Comparison of ENCODE assay signal across 12 cellular contexts in genomic region chr2:237324446-237325236, GRCh38.
DNase-seq lines count a peak whose midpoint lies in the region; ATAC-seq and TF ChIP-seq lines count a peak whose summit lies in the region.
"Had no signal": no experiment of that assay in that cellular context is flagged by ENCODE, and none has a peak within 500 bp of the region (broad histone marks: within the 10 kb centered on the region; RNA-seq: fewer than 3 reads in every experiment).

No MANE protein-coding gene starts in this region.

- H3K27me3 ChIP-seq in heart left ventricle (no peaks in the 10 kb centered on the region), muscle layer of colon (ENCODE audit: control insufficient read depth in 1 of 2, insufficient read depth in 2 of 2, low read length in 2 of 2) (no peaks in the 10 kb centered on the region)
- H3K27me3 ChIP-seq in CD8-positive, alpha-beta T cell (ENCODE audit: insufficient read depth, low read length), result no peaks in the 10 kb centered on the region
- H3K27me3 ChIP-seq: left lung had no signal

- intact Hi-C loops in heart left ventricle (cut with DNase I) (loop anchor here in 5 of 10 donors (5.0 to 10.0 kb wide), 4 partner anchors 78 to 162 kb away; no protein-coding TSS in a partner anchor), Right ventricle myocardium superior (cut with DNase I) (loop anchor here (10.0 kb wide), 1 partner anchor 160 kb away; no protein-coding TSS in a partner anchor)
- intact Hi-C loops in CD8-positive, alpha-beta T cell (cut with DNase I, micrococcal nuclease), result no loop called here

- no peak overlapping the region for H3K9ac ChIP-seq in muscle layer of colon (ENCODE audit: low read length)

- ATAC-seq in heart left ventricle, result no peak
- no peak for ATAC-seq in Right ventricle myocardium superior (ENCODE audit: poor library complexity)
- ATAC-seq in CD8-positive, alpha-beta T cell, result no peak
- ATAC-seq: activated CD8-positive, alpha-beta memory T cell treated with anti-CD3 and anti-CD28 coated beads, Interleukin-2, amount 10 ng/mL, durations not matched to agents 7 days and 5 days; left lung; PC-3 had no signal

- H3K4me3 ChIP-seq in heart left ventricle (no peak overlapping the region), coronary artery (no peak overlapping the region), muscle layer of colon (ENCODE audit: low read depth in 1 of 2, low read length in 2 of 2) (no peak overlapping the region), urinary bladder (ENCODE audit: low read depth, low read length) (no peak overlapping the region)
- H3K4me3 ChIP-seq in CD8-positive, alpha-beta T cell (ENCODE audit: low read depth, low read length), result no peak overlapping the region
- H3K4me3 ChIP-seq: left lung had no signal

- H3K36me3 Mint-ChIP-seq in CD8-positive, alpha-beta T cell, result no peaks in the 10 kb centered on the region
- H3K36me3 Mint-ChIP-seq: activated CD8-positive, alpha-beta memory T cell treated with anti-CD3 and anti-CD28 coated beads, Interleukin-2, amount 10 ng/mL, durations not matched to agents 7 days and 5 days had no signal

- CTCF ChIA-PET in CD8-positive, alpha-beta T cell (lab: Charles Lee), result no interaction called here

- 70 to 78% (median 74%) methylated on average over 16 of the region's 16 CpGs for WGBS in heart left ventricle, 4 donors
- 46% methylated on average over 16 of the region's 16 CpGs for WGBS in urinary bladder

- H3K9me3 ChIP-seq in heart left ventricle, result no peaks in the 10 kb centered on the region
- H3K9me3 ChIP-seq in muscle layer of colon (ENCODE audit: low read length), result no peaks in the 10 kb centered on the region
- no peaks in the 10 kb centered on the region for H3K9me3 ChIP-seq in CD8-positive, alpha-beta T cell (ENCODE audit: low read length)
- H3K9me3 ChIP-seq: left lung had no signal

- TF ChIP-seq POLR2A in heart left ventricle (IDR thresholded peaks at IDR 0.05), result no peak

- POLR2A ChIA-PET in CD8-positive, alpha-beta T cell (lab: Charles Lee), result no interaction called here

- TF ChIP-seq CTCF in heart left ventricle (IDR thresholded peaks at IDR 0.05), result no peak
- no peak for TF ChIP-seq CTCF in coronary artery (IDR thresholded peaks at IDR 0.05)
- TF ChIP-seq CTCF in CD8-positive, alpha-beta T cell (IDR thresholded peaks at IDR 0.05), result no peak

- H3K4me1 Mint-ChIP-seq in CD8-positive, alpha-beta T cell (ENCODE audit: low read depth), result no peaks in the 10 kb centered on the region
- H3K4me1 Mint-ChIP-seq: activated CD8-positive, alpha-beta memory T cell treated with anti-CD3 and anti-CD28 coated beads, Interleukin-2, amount 10 ng/mL, durations not matched to agents 7 days and 5 days had no signal

- no peak for DNase-seq in heart left ventricle
- DNase-seq in Right ventricle myocardium superior, result no peak
- no peak for DNase-seq in coronary artery (ENCODE audit: low spot score)
- no peak for DNase-seq in globus pallidus (ENCODE audit: low spot score)
- no peak for DNase-seq in CD8-positive, alpha-beta T cell
- no peak for DNase-seq in activated T-cell treated with anti-CD3 and anti-CD28 coated beads for 4 hours
- DNase-seq: activated CD8-positive, alpha-beta memory T cell treated with anti-CD3 and anti-CD28 coated beads, Interleukin-2, amount 10 ng/mL, durations not matched to agents 7 days and 5 days; left lung; NCI-H1930; PC-3 had no signal

- H3K27ac ChIP-seq in heart left ventricle (peak overlapping the region in 7 of 12 donors; percentile 26 to 92 (median 72)), coronary artery (peak overlapping the region; percentile 43), muscle layer of colon (ENCODE audit: low read depth, low read length) (peak overlapping the region; percentile 95), urinary bladder (ENCODE audit: low read depth) (peak overlapping the region; percentile 13)
- no peak overlapping the region for H3K27ac ChIP-seq in CD8-positive, alpha-beta T cell (ENCODE audit: low read depth, low read length)

- no peaks in the 10 kb centered on the region for H3K9me3 Mint-ChIP-seq in CD8-positive, alpha-beta T cell

- H3K27ac Mint-ChIP-seq in CD8-positive, alpha-beta T cell, result no peak overlapping the region
- H3K27ac Mint-ChIP-seq: activated CD8-positive, alpha-beta memory T cell treated with anti-CD3 and anti-CD28 coated beads, Interleukin-2, amount 10 ng/mL, durations not matched to agents 7 days and 5 days had no signal

- no peaks in the 10 kb centered on the region for H3K27me3 Mint-ChIP-seq in CD8-positive, alpha-beta T cell (ENCODE audit: low read depth)
- H3K27me3 Mint-ChIP-seq: activated CD8-positive, alpha-beta memory T cell treated with anti-CD3 and anti-CD28 coated beads, Interleukin-2, amount 10 ng/mL, durations not matched to agents 7 days and 5 days had no signal

- H3K36me3 ChIP-seq in heart left ventricle (peaks cover 0 to 23% (median 0%) of the 10 kb centered on the region in 9 donors), muscle layer of colon (ENCODE audit: insufficient read depth, low read length) (peaks cover 47% of the 10 kb centered on the region), urinary bladder (ENCODE audit: insufficient read depth) (no peaks in the 10 kb centered on the region)
- no peaks in the 10 kb centered on the region for H3K36me3 ChIP-seq in CD8-positive, alpha-beta T cell (ENCODE audit: insufficient read depth, low read length)
- H3K36me3 ChIP-seq: left lung had no signal

- H3K4me3 Mint-ChIP-seq in CD8-positive, alpha-beta T cell, result no peak overlapping the region
- H3K4me3 Mint-ChIP-seq: activated CD8-positive, alpha-beta memory T cell treated with anti-CD3 and anti-CD28 coated beads, Interleukin-2, amount 10 ng/mL, durations not matched to agents 7 days and 5 days had no signal

- H3K4me1 ChIP-seq in heart left ventricle (peaks cover 0 to 64% (median 9%) of the 10 kb centered on the region in 12 donors), muscle layer of colon (ENCODE audit: insufficient read depth, low read length) (peaks cover 91% of the 10 kb centered on the region), urinary bladder (ENCODE audit: insufficient read depth) (peaks cover 1% of the 10 kb centered on the region)
- no peaks in the 10 kb centered on the region for H3K4me1 ChIP-seq in CD8-positive, alpha-beta T cell (ENCODE audit: insufficient read depth, low read length)
